Comparison of ENCODE assay signal across 1 cellular context in genomic region chr9:133058550-133059320, GRCh38.
TF ChIP-seq lines count a peak whose summit lies in the region.

No MANE protein-coding gene starts in this region.

TF ChIP-seq in K562, 482 proteins besides CTCF, POLR2A, EP300 and RAD21 (continued from another document and continues in another):
- no peak for TF ChIP-seq ATF2 (CRISPR knock-in tag; IDR thresholded peaks at IDR 0.05)
- TF ChIP-seq GABPA (tag; conservative IDR thresholded peaks at IDR 0.05; ENCODE audit: low read depth), result no peak
- TF ChIP-seq ETV5 (CRISPR knock-in tag; IDR thresholded peaks at IDR 0.05; ENCODE audit: low read depth), result peak; percentile 49; the same call in 1 of the 2 replicates
- TF ChIP-seq ZNF512 (tag; IDR thresholded peaks at IDR 0.05), result no peak
- no peak for TF ChIP-seq ZBTB43 (CRISPR knock-in tag; IDR thresholded peaks at IDR 0.05)
- no peak for TF ChIP-seq ARHGAP35 (IDR thresholded peaks at IDR 0.05; ENCODE audit: partially characterized antibody)
- TF ChIP-seq USF2 (CRISPR knock-in tag; IDR thresholded peaks at IDR 0.05), result no peak
- no peak for TF ChIP-seq ZNF121 (CRISPR knock-in tag; conservative IDR thresholded peaks at IDR 0.05)
- no peak for TF ChIP-seq MCM2 (IDR thresholded peaks at IDR 0.05; ENCODE audit: low read depth)
- no peak for TF ChIP-seq NFIX (CRISPR knock-in tag; IDR thresholded peaks at IDR 0.05; ENCODE audit: low read depth)
- no peak for TF ChIP-seq YBX1 (IDR thresholded peaks at IDR 0.05)
- no peak for TF ChIP-seq ZNF778 (CRISPR knock-in tag; IDR thresholded peaks at IDR 0.05)
- TF ChIP-seq C11orf30 (IDR thresholded peaks at IDR 0.05; ENCODE audit: low read depth), result peak; percentile 36; the same call in 1 of the 2 replicates
- TF ChIP-seq ILK (tag; IDR thresholded peaks at IDR 0.05; ENCODE audit: borderline replicate concordance, low read depth), result no peak
- TF ChIP-seq OTX1 (CRISPR knock-in tag; IDR thresholded peaks at IDR 0.05), result 0 out of 2 replicates have a peak, but pooled peaks have one; percentile 36
- TF ChIP-seq BRF2 (IDR thresholded peaks at IDR 0.05; ENCODE audit: borderline replicate concordance, insufficient read depth, insufficient read length), result no peak
- no peak for TF ChIP-seq ZC3H4 (CRISPR knock-in tag; IDR thresholded peaks at IDR 0.05; ENCODE audit: borderline replicate concordance)
- TF ChIP-seq ZNF384 (IDR thresholded peaks at IDR 0.05; ENCODE audit: low read depth, low read length), result peak; percentile 92
- no peak for TF ChIP-seq SIRT6 (IDR thresholded peaks at IDR 0.05; ENCODE audit: low read depth, low read length)
- no peak for TF ChIP-seq ZNF76 (CRISPR knock-in tag; IDR thresholded peaks at IDR 0.05; ENCODE audit: borderline replicate concordance)
- TF ChIP-seq RAD51 (IDR thresholded peaks at IDR 0.05; ENCODE audit: borderline replicate concordance, low read depth), result no peak
- TF ChIP-seq PATZ1 (CRISPR knock-in tag; IDR thresholded peaks at IDR 0.05; ENCODE audit: borderline replicate concordance), result no peak
- no peak for TF ChIP-seq POLR3G (IDR thresholded peaks at IDR 0.05; ENCODE audit: extremely low read depth, insufficient read length, insufficient replicate concordance)
- no peak for TF ChIP-seq ZBTB12 (CRISPR knock-in tag; IDR thresholded peaks at IDR 0.05)
- TF ChIP-seq ZNF143 (CRISPR knock-in tag; IDR thresholded peaks at IDR 0.05), result no peak
- TF ChIP-seq ZNF124 (CRISPR knock-in tag; IDR thresholded peaks at IDR 0.05), result no peak
- no peak for TF ChIP-seq ZNF609 (CRISPR knock-in tag; IDR thresholded peaks at IDR 0.05; ENCODE audit: borderline replicate concordance)
- peak; percentile 61 for TF ChIP-seq NFE2 (IDR thresholded peaks at IDR 0.05; ENCODE audit: low read depth)
- no peak for TF ChIP-seq ELK1 (CRISPR knock-in tag; IDR thresholded peaks at IDR 0.05)
- TF ChIP-seq ELK3 (CRISPR knock-in tag; IDR thresholded peaks at IDR 0.05), result no peak
- TF ChIP-seq ZNF57 (CRISPR knock-in tag; IDR thresholded peaks at IDR 0.05), result no peak
- no peak for TF ChIP-seq TCFL5 (CRISPR knock-in tag; conservative IDR thresholded peaks at IDR 0.05)
- TF ChIP-seq SIX5 (IDR thresholded peaks at IDR 0.05; ENCODE audit: borderline replicate concordance in 1 of 2, insufficient read depth in 1 of 2, low read depth in 1 of 2, low read length in 2 of 2), result no peak
- TF ChIP-seq FUS (optimal IDR thresholded peaks at IDR 0.05; ENCODE audit: low read depth, low read length), result no peak
- TF ChIP-seq SAP30 (IDR thresholded peaks at IDR 0.05; ENCODE audit: borderline replicate concordance, insufficient read depth, low read depth, low read length, poor library complexity, severe bottlenecking), result no peak
- no peak for TF ChIP-seq ZNF507 (tag; conservative IDR thresholded peaks at IDR 0.05)
- no peak for TF ChIP-seq SNIP1 (IDR thresholded peaks at IDR 0.05; ENCODE audit: low read depth)
- no peak for TF ChIP-seq MXD1 (CRISPR knock-in tag; IDR thresholded peaks at IDR 0.05; ENCODE audit: borderline replicate concordance, poor library complexity, severe bottlenecking)
- no peak for TF ChIP-seq ZNF408 (CRISPR knock-in tag; IDR thresholded peaks at IDR 0.05; ENCODE audit: low read depth)
- TF ChIP-seq BDP1 (IDR thresholded peaks at IDR 0.05; ENCODE audit: insufficient read depth, insufficient read length), result no peak
- no peak for TF ChIP-seq ETS2 (tag; IDR thresholded peaks at IDR 0.05; ENCODE audit: borderline replicate concordance, poor library complexity, severe bottlenecking)
- TF ChIP-seq HBP1 (CRISPR knock-in tag; IDR thresholded peaks at IDR 0.05), result 0 out of 2 replicates have a peak, but pooled peaks have one; percentile 50
